Comparison of ENCODE assay signal across 29 cellular contexts in the genomic region with DNA sequence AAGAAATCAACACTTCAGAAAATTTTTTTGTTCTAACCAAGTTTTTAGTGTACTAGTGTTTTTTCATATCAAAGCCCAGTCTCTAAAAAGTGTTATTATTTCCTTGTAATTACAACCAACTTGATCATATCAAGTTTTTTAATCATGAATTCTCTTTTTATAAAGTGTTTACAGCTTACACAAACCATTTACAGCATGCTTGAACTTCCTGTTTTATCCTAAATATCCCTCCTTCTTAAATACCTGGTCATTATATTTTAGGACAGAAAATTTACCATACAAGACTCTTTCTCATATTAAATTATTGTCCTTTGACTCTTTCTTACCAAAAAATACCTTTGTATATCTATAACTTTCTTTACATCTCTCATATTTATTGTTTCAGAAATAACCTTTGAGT.
"Had no signal": no experiment of that assay in that cellular context is flagged by ENCODE, and none has a peak within 500 bp of the region (broad histone marks: within the 10 kb centered on the region; RNA-seq: fewer than 3 reads in every experiment).

No MANE protein-coding gene starts in this region.

- H3K36me3 Mint-ChIP-seq: activated naive CD8-positive, alpha-beta T cell had no signal

- DNase-seq: activated CD4-positive, alpha-beta T cell treated with anti-CD3 and anti-CD28 coated beads for 4 hours; activated CD4-positive, alpha-beta T cell treated with anti-CD3 and anti-CD28 coated beads, Interleukin-2, amount 10 ng/mL, durations not matched to agents 7 days and 5 days; activated CD4-positive, alpha-beta T cell treated with anti-CD3 and anti-CD28 coated beads, Interleukin-2, amount 50 U/mL, for 4 hours; activated CD4-positive, CD25-positive, alpha-beta regulatory T cell; activated CD4-positive, CD25-positive, alpha-beta regulatory T cell treated with anti-CD3 and anti-CD28 coated beads, Interleukin-2, amount 50 U/mL, for 72 hours; activated CD8-positive, alpha-beta memory T cell treated with anti-CD3 and anti-CD28 coated beads for 24 hours; activated CD8-positive, alpha-beta T cell treated with anti-CD3 and anti-CD28 coated beads for 36 hours; activated effector memory CD4-positive, alpha-beta T cell treated with Interleukin-2 at 50 U/mL for 16 hours; activated gamma-delta T cell treated with Interleukin-2 at 50 U/mL for 16 hours; activated naive CD4-positive, alpha-beta T cell treated with anti-CD3 and anti-CD28 coated beads, Interleukin-2, amount 50 U/mL, for 16 hours; activated naive CD4-positive, alpha-beta T cell treated with Interleukin-2 at 50 U/mL for 16 hours; activated T-cell treated with anti-CD3 and anti-CD28 coated beads, Interleukin-2, amount 50 U/mL, for 4 hours; amniotic stem cell; anterior cingulate cortex; brain microvascular endothelial cell; dorsolateral prefrontal cortex; effector memory CD4-positive, alpha-beta T cell; endodermal cell; foreskin fibroblast; head of caudate nucleus; T-helper 2 cell had no signal

- H3K27ac Mint-ChIP-seq: activated CD8-positive, alpha-beta T cell treated with anti-CD3 and anti-CD28 coated beads for 36 hours; activated naive CD8-positive, alpha-beta T cell; activated T-helper 17 cell treated with anti-CD3 and anti-CD28 coated beads, Interleukin-2, amount 50 U/mL, for 72 hours; dendritic cell treated with granulocyte-macrophage colony-stimulating factor and Interleukin-4, amounts not matched to agents 40 ng/mL and 50 ng/mL, for 4 days; endodermal cell had no signal

- H3K9me3 Mint-ChIP-seq: activated CD4-positive, alpha-beta T cell treated with anti-CD3 and anti-CD28 coated beads, Interleukin-2, amount 10 ng/mL, durations not matched to agents 7 days and 5 days; activated CD8-positive, alpha-beta T cell treated with anti-CD3 and anti-CD28 coated beads for 36 hours; activated T-helper 17 cell treated with anti-CD3 and anti-CD28 coated beads, Interleukin-2, amount 50 U/mL, for 72 hours; central memory CD8-positive, alpha-beta T cell had no signal

- H3K27me3 ChIP-seq: brain microvascular endothelial cell, dorsolateral prefrontal cortex had no signal

- H3K27me3 Mint-ChIP-seq: activated CD4-positive, alpha-beta T cell treated with anti-CD3 and anti-CD28 coated beads, Interleukin-2, amount 10 ng/mL, durations not matched to agents 7 days and 5 days; activated CD8-positive, alpha-beta T cell treated with anti-CD3 and anti-CD28 coated beads for 36 hours; activated naive CD8-positive, alpha-beta T cell; central memory CD8-positive, alpha-beta T cell; dendritic cell treated with granulocyte-macrophage colony-stimulating factor and Interleukin-4, amounts not matched to agents 40 ng/mL and 50 ng/mL, for 4 days had no signal

- H3K36me3 ChIP-seq: brain microvascular endothelial cell had no signal

- ATAC-seq: activated CD8-positive, alpha-beta T cell treated with anti-CD3 and anti-CD28 coated beads for 36 hours; activated T-cell treated with anti-CD3 and anti-CD28 coated beads, Interleukin-2, amount 50 U/mL, for 4 hours; activated T-helper 17 cell treated with anti-CD3 and anti-CD28 coated beads, Interleukin-2, amount 50 U/mL, for 72 hours; esophagus mucosa had no signal

- FAIRE-seq: astrocyte, bronchial epithelial cell had no signal

- H3K4me3 Mint-ChIP-seq: activated CD4-positive, alpha-beta T cell treated with anti-CD3 and anti-CD28 coated beads, Interleukin-2, amount 10 ng/mL, durations not matched to agents 7 days and 5 days; activated CD8-positive, alpha-beta T cell treated with anti-CD3 and anti-CD28 coated beads for 36 hours; activated naive CD8-positive, alpha-beta T cell; activated T-cell treated with anti-CD3 and anti-CD28 coated beads, Interleukin-2, amount 50 U/mL, for 4 hours; activated T-helper 17 cell treated with anti-CD3 and anti-CD28 coated beads, Interleukin-2, amount 50 U/mL, for 72 hours; central memory CD8-positive, alpha-beta T cell; dendritic cell treated with granulocyte-macrophage colony-stimulating factor and Interleukin-4, amounts not matched to agents 40 ng/mL and 50 ng/mL, for 4 days; endodermal cell had no signal

- H3K27ac ChIP-seq: brain microvascular endothelial cell, coronary artery, dorsolateral prefrontal cortex had no signal

- H3K4me3 ChIP-seq: coronary artery, dorsolateral prefrontal cortex had no signal

- H3K4me1 Mint-ChIP-seq: activated CD4-positive, alpha-beta T cell treated with anti-CD3 and anti-CD28 coated beads, Interleukin-2, amount 10 ng/mL, durations not matched to agents 7 days and 5 days; activated T-helper 17 cell treated with anti-CD3 and anti-CD28 coated beads, Interleukin-2, amount 50 U/mL, for 72 hours; central memory CD8-positive, alpha-beta T cell; endodermal cell had no signal
